Comparison of ENCODE assay signal across 10 cellular contexts in genomic region chr12:3988519-3989217, GRCh38.
A peak's percentile ranks its signal among the peaks of the same experiment; 100 is the strongest.
DNase-seq lines count a peak whose midpoint lies in the region; ATAC-seq and TF ChIP-seq lines count a peak whose summit lies in the region.
"Had no signal": no experiment of that assay in that cellular context is flagged by ENCODE, and none has a peak within 500 bp of the region (broad histone marks: within the 10 kb centered on the region; RNA-seq: fewer than 3 reads in every experiment).

No MANE protein-coding gene starts in this region.

- H3K4me1 ChIP-seq in spleen, result peaks cover 0 to 11% (median 0%) of the 10 kb centered on the region in 6 donors

- peak overlapping the region; percentile 1 for H3K4me3 Mint-ChIP-seq in activated T-helper 2 cell treated with anti-CD3 and anti-CD28 coated beads, Interferon-gamma antibody, Interleukin-2, Interleukin-4, amounts not matched to agents 10 μg/mL and 5 μg/mL and 100 μg/mL, durations not matched to agents 14 hours and 24 hours and 36 hours (ENCODE audit: low read depth)
- no peak overlapping the region for H3K4me3 Mint-ChIP-seq in Calu3 (ENCODE audit: low read depth, unreplicated experiment)

- peak overlapping the region in 5 of 8 donors; percentile 7 to 62 (median 26) for H3K27ac ChIP-seq in spleen

- peak; percentile 82 for DNase-seq in Jurkat, Clone E6-1 (ENCODE audit: low read depth, low spot score)
- DNase-seq in activated T-helper 2 cell treated with anti-CD3 and anti-CD28 coated beads, Interferon-gamma antibody, Interleukin-2, Interleukin-4, amounts not matched to agents 10 μg/mL and 5 μg/mL and 100 μg/mL, durations not matched to agents 14 hours and 24 hours and 36 hours (ENCODE audit: low spot score), result no peak
- DNase-seq in spleen (no peak), Calu3 (no peak), activated gamma-delta T cell treated with Interleukin-2 at 50 U/mL for 16 hours (no peak)
- DNase-seq: NCI-H2227 treated with DMSO at 0.1 percent for 48 hours, small intestine had no signal

- no peak overlapping the region for H3K4me3 ChIP-seq in Jurkat, Clone E6-1 (ENCODE audit: low read length)
- no peak overlapping the region for H3K4me3 ChIP-seq in spleen
- H3K4me3 ChIP-seq: lung had no signal

- CTCF ChIA-PET in Calu3 (lab: Charles Lee), result no interaction called here

- H3K9me3 Mint-ChIP-seq in activated T-helper 2 cell treated with anti-CD3 and anti-CD28 coated beads, Interferon-gamma antibody, Interleukin-2, Interleukin-4, amounts not matched to agents 10 μg/mL and 5 μg/mL and 100 μg/mL, durations not matched to agents 14 hours and 24 hours and 36 hours, result no peaks in the 10 kb centered on the region
- H3K9me3 Mint-ChIP-seq in Calu3 (ENCODE audit: low read depth, unreplicated experiment), result no peaks in the 10 kb centered on the region

- H3K9me3 ChIP-seq in spleen, result peaks cover under 1 to 13% (median 7%) of the 10 kb centered on the region in 8 donors

- ATAC-seq in GM18868 (IDR thresholded peaks at IDR 0.05; ENCODE audit: unreplicated experiment) (peak; percentile 74), GM19452 (IDR thresholded peaks at IDR 0.05; ENCODE audit: unreplicated experiment) (no peak)

- peaks cover 0 to 27% (median 0%) of the 10 kb centered on the region in 7 donors for H3K27me3 ChIP-seq in spleen (replicated peaks in 1 of 7)

- BruUV-seq in Calu3 (replicated peaks; lab: Mats Ljungman, UMichigan), result no TSS peak

- intact Hi-C loops in activated T-helper 2 cell treated with anti-CD3 and anti-CD28 coated beads, Interferon-gamma antibody, Interleukin-2, Interleukin-4, amounts not matched to agents 10 μg/mL and 5 μg/mL and 100 μg/mL, durations not matched to agents 14 hours and 24 hours and 36 hours (cut with micrococcal nuclease), result loop anchor here (1.0 to 5.0 kb wide), 2 partner anchors 12 to 101 kb away; no protein-coding TSS in a partner anchor
- intact Hi-C loops in spleen (cut with DNase I; ENCODE audit: low total_unique reads), result no loop called here
- intact Hi-C loops in Calu3 (cut with micrococcal nuclease; ENCODE audit: unreplicated experiment), result no loop called here

- H3K27me3 Mint-ChIP-seq in activated T-helper 2 cell treated with anti-CD3 and anti-CD28 coated beads, Interferon-gamma antibody, Interleukin-2, Interleukin-4, amounts not matched to agents 10 μg/mL and 5 μg/mL and 100 μg/mL, durations not matched to agents 14 hours and 24 hours and 36 hours (ENCODE audit: low read depth), result peaks cover 19% of the 10 kb centered on the region
- H3K27me3 Mint-ChIP-seq in Calu3 (ENCODE audit: unreplicated experiment), result peaks cover 76% of the 10 kb centered on the region

- peak overlapping the region; percentile 75 for H3K27ac Mint-ChIP-seq in activated T-helper 2 cell treated with anti-CD3 and anti-CD28 coated beads, Interferon-gamma antibody, Interleukin-2, Interleukin-4, amounts not matched to agents 10 μg/mL and 5 μg/mL and 100 μg/mL, durations not matched to agents 14 hours and 24 hours and 36 hours
- H3K27ac Mint-ChIP-seq in Calu3 (ENCODE audit: unreplicated experiment), result no peak overlapping the region

- peaks cover 27% of the 10 kb centered on the region for H3K4me1 Mint-ChIP-seq in activated T-helper 2 cell treated with anti-CD3 and anti-CD28 coated beads, Interferon-gamma antibody, Interleukin-2, Interleukin-4, amounts not matched to agents 10 μg/mL and 5 μg/mL and 100 μg/mL, durations not matched to agents 14 hours and 24 hours and 36 hours (ENCODE audit: low read depth)
- no peaks in the 10 kb centered on the region for H3K4me1 Mint-ChIP-seq in Calu3 (ENCODE audit: low read depth, unreplicated experiment)

- 32 to 47% (median 37%) methylated on average over 4 of the region's 4 CpGs for WGBS in spleen, 5 donors

- no peak for TF ChIP-seq POLR2A in spleen (IDR thresholded peaks at IDR 0.05)

- no peaks in the 10 kb centered on the region for H3K36me3 Mint-ChIP-seq in activated T-helper 2 cell treated with anti-CD3 and anti-CD28 coated beads, Interferon-gamma antibody, Interleukin-2, Interleukin-4, amounts not matched to agents 10 μg/mL and 5 μg/mL and 100 μg/mL, durations not matched to agents 14 hours and 24 hours and 36 hours (ENCODE audit: low read depth)
- H3K36me3 Mint-ChIP-seq in Calu3 (ENCODE audit: insufficient read depth, unreplicated experiment), result no peaks in the 10 kb centered on the region

- H3K36me3 ChIP-seq in spleen, result no peaks in the 10 kb centered on the region

- no peak for TF ChIP-seq CTCF in spleen (IDR thresholded peaks at IDR 0.05 in 8 of 11, conservative IDR thresholded peaks at IDR 0.05 in 3 of 11)
- TF ChIP-seq CTCF in Calu3 (IDR thresholded peaks at IDR 0.05; ENCODE audit: unreplicated experiment), result no peak
